Comparison of ENCODE assay signal across 8 cellular contexts in genomic region chr16:54194008-54194731, GRCh38.
DNase-seq lines count a peak whose midpoint lies in the region; ATAC-seq, FAIRE-seq and TF ChIP-seq lines count a peak whose summit lies in the region.

No MANE protein-coding gene starts in this region.

- H3K36me3 ChIP-seq in H1 (ENCODE audit: control insufficient read depth in 2 of 4, insufficient read depth in 4 of 4, low read length in 3 of 4), result no peaks in the 10 kb centered on the region
- no peaks in the 10 kb centered on the region for H3K36me3 ChIP-seq in lower lobe of right lung

- peaks cover 0 to 15% (median 6%) of the 10 kb centered on the region in 9 donors for H3K9me3 Mint-ChIP-seq in naive thymus-derived CD8-positive, alpha-beta T cell

- no peak overlapping the region for H3K4ac ChIP-seq in H1 (replicated peaks; ENCODE audit: insufficient read length, low read depth, low read length)

- ATAC-seq in lower lobe of right lung (peak; percentile 87 to 89), HG02981 (IDR thresholded peaks at IDR 0.05; ENCODE audit: unreplicated experiment) (no peak), GM18505 (IDR thresholded peaks at IDR 0.05; ENCODE audit: unreplicated experiment) (no peak)
- no peak for ATAC-seq in naive thymus-derived CD8-positive, alpha-beta T cell

- no peak for TF ChIP-seq RAD21 in H1 (IDR thresholded peaks at IDR 0.05 in 1 of 2, conservative IDR thresholded peaks at IDR 0.05 in 1 of 2; ENCODE audit: low read depth in 2 of 2, low read length in 2 of 2)

- H3K23me2 ChIP-seq in H1 (ENCODE audit: low read depth, low read length), result no peaks in the 10 kb centered on the region

- H2BK12ac ChIP-seq in H1 (ENCODE audit: low read depth, low read length), result 0 out of 2 replicates have a peak overlapping the region, but pooled peaks have one; percentile 81

- no peaks in the 10 kb centered on the region for H4K20me1 ChIP-seq in H1 (replicated peaks in 1 of 2; ENCODE audit: control insufficient read depth in 1 of 2, insufficient read depth in 2 of 2, low read length in 2 of 2)

- peak overlapping the region; percentile 82; the same call in 1 of the 2 replicates for H4K8ac ChIP-seq in H1 (ENCODE audit: extremely low read depth, insufficient read depth, low read length)

- peaks cover 0 to 8% (median 0%) of the 10 kb centered on the region in 3 donors for H3K36me3 Mint-ChIP-seq in naive thymus-derived CD8-positive, alpha-beta T cell

- H3K14ac ChIP-seq in H1 (ENCODE audit: insufficient read length), result no peak overlapping the region

- no peak overlapping the region for H3K27ac Mint-ChIP-seq in naive thymus-derived CD8-positive, alpha-beta T cell

- peak overlapping the region; percentile 63 for H2AFZ ChIP-seq in H1 (ENCODE audit: low read length)

- intact Hi-C loops in lower lobe of right lung (cut with DNase I), result no loop called here

- no peak overlapping the region for H4K5ac ChIP-seq in H1 (ENCODE audit: insufficient read length, low read depth, low read length)

- no peak overlapping the region for H3K4me3 Mint-ChIP-seq in naive thymus-derived CD8-positive, alpha-beta T cell

- peaks cover 0 to 3% (median under 1%) of the 10 kb centered on the region in 4 donors for H3K4me1 Mint-ChIP-seq in naive thymus-derived CD8-positive, alpha-beta T cell

- no peaks in the 10 kb centered on the region for H3K79me2 ChIP-seq in H1 (ENCODE audit: control insufficient read depth in 1 of 2, insufficient read depth in 2 of 2, low read length in 2 of 2)

- peak overlapping the region; percentile 22; the same call in 1 of the 2 replicates for H2BK5ac ChIP-seq in H1 (ENCODE audit: low read depth, low read length)

- CTCF ChIA-PET in H1 (lab: Charles Lee; ENCODE audit: partially characterized antibody), result interaction anchor here (0.6 to 1.9 kb wide), 8 partner anchors 11 to 744 kb away, joined by 3 to 7 read pairs (median 3); no protein-coding TSS in a partner anchor

- peak; percentile 3 for DNase-seq in ELR (ENCODE audit: low read depth)
- peak; percentile 12 for DNase-seq in NCI-H2107 (lab: John Stamatoyannopoulos, UW)
- DNase-seq in H1 (ENCODE audit: low read depth in 1 of 2, low spot score in 2 of 2), result peak in 1 of 2 experiments; percentile 70
- peak; percentile 81 for DNase-seq in lower lobe of right lung
- no peak for DNase-seq in naive thymus-derived CD8-positive, alpha-beta T cell
- DNase-seq in retina, result no peak

- no peak overlapping the region for H2BK20ac ChIP-seq in H1 (ENCODE audit: low read length)

- TF ChIP-seq POLR2A in H1 (IDR thresholded peaks at IDR 0.05; ENCODE audit: control extremely low read depth in 1 of 2, low read depth in 2 of 2, low read length in 2 of 2) (no peak), GM18505 (IDR thresholded peaks at IDR 0.05; ENCODE audit: borderline replicate concordance, extremely low read depth, insufficient read depth, insufficient read length) (no peak)

- no peak overlapping the region for H3K23ac ChIP-seq in H1 (ENCODE audit: insufficient read length)

- no peak overlapping the region for H3K56ac ChIP-seq in H1 (replicated peaks; ENCODE audit: insufficient read length, low read depth, low read length)

- H3K4me3 ChIP-seq in H1 (ENCODE audit: extremely low read depth in 1 of 4, insufficient read depth in 2 of 4, low read depth in 3 of 4, low read length in 4 of 4) (peak overlapping the region; percentile 14 to 54 (median 32); a peak in 6 of 8 replicates), lower lobe of right lung (peak overlapping the region; percentile 43)

- POLR2A ChIA-PET in H1 (lab: Charles Lee; ENCODE audit: partially characterized antibody), result interaction anchor here (1.1 kb wide), 1 partner anchor 134 kb away, joined by 4 read pairs; no protein-coding TSS in a partner anchor
- POLR2A ChIA-PET in naive thymus-derived CD8-positive, alpha-beta T cell (lab: Charles Lee), result no interaction called here

- H3K27me3 Mint-ChIP-seq in naive thymus-derived CD8-positive, alpha-beta T cell, result peaks cover 12 to 37% (median 21%) of the 10 kb centered on the region in 5 donors

- no peak overlapping the region for H3K27ac ChIP-seq in H1 (ENCODE audit: low read depth, low read length)
- H3K27ac ChIP-seq in lower lobe of right lung, result peak overlapping the region; percentile 77

- H3K4me1 ChIP-seq in H1 (replicated peaks in 1 of 4; ENCODE audit: control insufficient read depth in 3 of 4, insufficient read depth in 4 of 4, low read length in 3 of 4), result peaks cover 0 to 7% (median 6%) of the 10 kb centered on the region in 4 experiments; a peak in 4 of 7 replicates
- peaks cover 15% of the 10 kb centered on the region for H3K4me1 ChIP-seq in lower lobe of right lung

- no peak overlapping the region for H2BK120ac ChIP-seq in H1 (replicated peaks; ENCODE audit: low read depth, low read length)

- H3K9me3 ChIP-seq in H1 (ENCODE audit: insufficient read depth in 2 of 2, low read depth in 1 of 2, low read length in 1 of 2), result peaks cover 0 to 2% of the 10 kb centered on the region in 2 experiments; a peak in 1 of 4 replicates
- no peaks in the 10 kb centered on the region for H3K9me3 ChIP-seq in lower lobe of right lung

- WGBS in H1 (ENCODE audit: extremely low coverage in 1 of 2, insufficient coverage in 1 of 2, insufficient read length in 1 of 2, insufficient replicate concordance in 2 of 2, low coverage in 1 of 2, low lambda C conversion rate in 2 of 2, missing lambda C conversion rate in 1 of 2), 2 experiments, result 51% methylated on average over 28 of the region's 31 CpGs; no CpG with 5 or more reads in 1 of the 2 experiments

- no peak overlapping the region for H2AK5ac ChIP-seq in H1 (ENCODE audit: low read depth, low read length)

- peak overlapping the region; percentile 11 for H4K91ac ChIP-seq in H1 (replicated peaks; ENCODE audit: insufficient read length, low read length)

- H3K9ac ChIP-seq in H1 (replicated peaks in 1 of 4; ENCODE audit: extremely low read depth in 1 of 4, low read depth in 3 of 4, low read length in 3 of 4), result no peak overlapping the region; a peak in 2 of 7 replicates

- no peak for TF ChIP-seq EP300 in H1 (IDR thresholded peaks at IDR 0.05; ENCODE audit: borderline replicate concordance in 1 of 2, low read depth in 2 of 2, low read length in 2 of 2)

- TF ChIP-seq CTCF in H1 (IDR thresholded peaks at IDR 0.05; ENCODE audit: control extremely low read depth in 1 of 3, insufficient read depth in 1 of 3, low read depth in 1 of 3, low read length in 3 of 3), result no peak
- no peak for TF ChIP-seq CTCF in lower lobe of right lung (IDR thresholded peaks at IDR 0.05)

- no peaks in the 10 kb centered on the region for H3K79me1 ChIP-seq in H1 (ENCODE audit: low read depth, low read length)

- H3K27me3 ChIP-seq in H1 (replicated peaks in 1 of 4; ENCODE audit: control insufficient read depth in 3 of 4, extremely low read depth in 1 of 4, insufficient read depth in 3 of 4, low read length in 3 of 4) (no peaks in the 10 kb centered on the region), lower lobe of right lung (ENCODE audit: low read depth) (peaks cover 7% of the 10 kb centered on the region)

- no peak for FAIRE-seq in H1 (lab: Jason Lieb, UNC)

- H3K18ac ChIP-seq in H1 (ENCODE audit: extremely low read depth, low read length), result peak overlapping the region; percentile 15; the same call in 1 of the 2 replicates

- H2BK15ac ChIP-seq in H1 (ENCODE audit: low read length), result peak overlapping the region; percentile 72; the same call in 1 of the 2 replicates

- H3K4me2 ChIP-seq in H1 (ENCODE audit: insufficient read depth in 1 of 2, low read depth in 2 of 2, low read length in 2 of 2), result peak overlapping the region; percentile 2 to 53

TF ChIP-seq in H1, 55 proteins besides CTCF, POLR2A, EP300 and RAD21:
- no peak for TF ChIP-seq SP1 (IDR thresholded peaks at IDR 0.05; ENCODE audit: low read depth, low read length)
- peak; percentile 71 for TF ChIP-seq ASH2L (IDR thresholded peaks at IDR 0.05; ENCODE audit: low read length)
- TF ChIP-seq E2F6 (IDR thresholded peaks at IDR 0.05), result peak; percentile 44; the same call in 1 of the 2 replicates
- TF ChIP-seq CBX5 (IDR thresholded peaks at IDR 0.05; ENCODE audit: low read depth, low read length), result no peak
- peak; percentile 31 for TF ChIP-seq MAX (IDR thresholded peaks at IDR 0.05)
- TF ChIP-seq HDAC2 (IDR thresholded peaks at IDR 0.05; ENCODE audit: borderline replicate concordance in 1 of 2, low read depth in 2 of 2, low read length in 2 of 2), result 0 out of 4 replicates have a peak, but pooled peaks of 1 of the 2 experiments have one; percentile 15
- peak; percentile 68 for TF ChIP-seq KDM4A (IDR thresholded peaks at IDR 0.05; ENCODE audit: low read depth, low read length, severe bottlenecking)

Comparison
In these comparisons a context has a peak if more than half of its experiments do, and no peak if none do; other contexts are left out.
1. DNase-seq: peak in ELR (single experiment), NCI-H2107 (single experiment) and lower lobe of right lung (single experiment); none in naive thymus-derived CD8-positive, alpha-beta T cell (0 of 10) and retina (single experiment).
2. ATAC-seq: peak in lower lobe of right lung (2 of 2); none in naive thymus-derived CD8-positive, alpha-beta T cell (0 of 2), HG02981 (single experiment) and GM18505 (single experiment).